In genomic region chr1:115642168-115643072, GRCh38 we compare ENCODE assay signal across 7 cellular contexts. TPM values are rescaled to one million over a fixed set of nuclear protein-coding genes. Genes with fewer than 3 reads are reported as not detected.
DNase-seq lines count a peak whose midpoint lies in the region; ATAC-seq, FAIRE-seq and TF ChIP-seq lines count a peak whose summit lies in the region.

No MANE protein-coding gene starts in this region.

- peak overlapping the region; percentile 81 for H3K9ac ChIP-seq in keratinocyte (ENCODE audit: control insufficient read depth, extremely low read depth, insufficient read depth, low read length)

- peak; percentile 66 for ATAC-seq in GM21423 (IDR thresholded peaks at IDR 0.05; ENCODE audit: unreplicated experiment)

- peaks cover 2% of the 10 kb centered on the region for H3K9me1 ChIP-seq in keratinocyte (ENCODE audit: control insufficient read depth, extremely low read depth, insufficient read depth, low read length)

- dilution Hi-C loops in keratinocyte (cut with MboI; ENCODE audit: extremely low pct_ligation_motif_present, low sequenced_read_pairs): no loop called here

- H3K36me3 ChIP-seq in brain microvascular endothelial cell (replicated peaks): no peaks in the 10 kb centered on the region
- H3K36me3 ChIP-seq in keratinocyte (ENCODE audit: control insufficient read depth in 2 of 2, extremely low read depth in 1 of 2, insufficient read depth in 2 of 2, low read length in 2 of 2): peaks cover 0 to 2% of the 10 kb centered on the region in 2 experiments

- DNase-seq in GM10248 (ENCODE audit: extremely low spot score) (peak; percentile 69), HK-2 (ENCODE audit: unreplicated experiment) (peak; percentile 70), RCC 7860 (ENCODE audit: low spot score) (peak; percentile 52), brain microvascular endothelial cell (peak; percentile 31), keratinocyte (ENCODE audit: low read depth, low spot score) (no peak)
- DNase-seq in stimulated activated CD4-positive, alpha-beta T cell treated with anti-CD3 and anti-CD28 coated beads, Interleukin-4, amount 100 ng/mL, for 24 hours: peak; percentile 12

- H3K27ac ChIP-seq in brain microvascular endothelial cell (no peak overlapping the region), keratinocyte (ENCODE audit: control insufficient read depth, insufficient read depth, low read length) (peak overlapping the region; percentile 73)

- H4K20me1 ChIP-seq in keratinocyte (ENCODE audit: control insufficient read depth, extremely low read depth, insufficient read depth, low read length): no peaks in the 10 kb centered on the region

- H3K79me2 ChIP-seq in keratinocyte (ENCODE audit: control insufficient read depth, insufficient read depth, low read length): peaks cover 46% of the 10 kb centered on the region

- H3K27me3 ChIP-seq in brain microvascular endothelial cell (replicated peaks): no peaks in the 10 kb centered on the region
- H3K27me3 ChIP-seq in keratinocyte (ENCODE audit: control insufficient read depth, extremely low read depth, insufficient read depth, low read length): no peaks in the 10 kb centered on the region

- peak overlapping the region; percentile 98 for H3K4me2 ChIP-seq in keratinocyte (ENCODE audit: control insufficient read depth, extremely low read depth, insufficient read depth, low read depth, low read length)

- peaks cover 27% of the 10 kb centered on the region for H3K4me1 ChIP-seq in keratinocyte (ENCODE audit: control insufficient read depth, extremely low read depth, insufficient read depth, low read length)

- CTCF ChIA-PET in GM10248 (lab: Yijun Ruan, JAX): interaction anchor here (1.6 to 1.8 kb wide), 4 partner anchors 36 to 83 kb away, joined by 3 to 5 read pairs (median 4); no protein-coding TSS in a partner anchor

- peak; percentile 11 for TF ChIP-seq CTCF in GM10248 (IDR thresholded peaks at IDR 0.05; ENCODE audit: control extremely low read depth, extremely low read depth, low read depth, missing control alignments)
- peak; percentile 34 for TF ChIP-seq CTCF in brain microvascular endothelial cell (IDR thresholded peaks at IDR 0.05; ENCODE audit: low read depth, low read length, missing control alignments)
- TF ChIP-seq CTCF in keratinocyte (optimal IDR thresholded peaks at IDR 0.05 in 1 of 3, IDR thresholded peaks at IDR 0.05 in 1 of 3, conservative IDR thresholded peaks at IDR 0.05 in 1 of 3; ENCODE audit: extremely low read depth in 1 of 3, insufficient read depth in 2 of 3, low read length in 3 of 3): peak; percentile 5 to 46 (median 12)

- no peak for FAIRE-seq in RCC 7860 (lab: Jason Lieb, UNC)
- no peak for FAIRE-seq in keratinocyte (lab: Jason Lieb, UNC)

- H3K4me3 ChIP-seq in brain microvascular endothelial cell (ENCODE audit: low read depth, low read length) (peak overlapping the region; percentile 76), keratinocyte (ENCODE audit: control insufficient read depth in 2 of 3, extremely low read depth in 1 of 3, insufficient read depth in 2 of 3, low read depth in 1 of 3, low read length in 3 of 3) (peak overlapping the region; percentile 73 to 90 (median 89))

- H2AFZ ChIP-seq in keratinocyte (ENCODE audit: control insufficient read depth, low read length): peak overlapping the region; percentile 74

- POLR2A ChIA-PET in GM10248 (lab: Yijun Ruan, JAX): no interaction called here

- in situ Hi-C loops in brain microvascular endothelial cell (cut with HindIII; ENCODE audit: low pct_ligation_motif_present, low sequenced_read_pairs): no loop called here

- no peaks in the 10 kb centered on the region for H3K9me3 ChIP-seq in keratinocyte (ENCODE audit: control insufficient read depth, low read depth, low read length)

RNA-seq across cellular contexts. Expression of gene VANGL1, which starts 0.7 kb away (rescaled TPM):
- 22.4 to 25.0 TPM (median 23.1 TPM) in 3 replicates for polyA plus RNA-seq in keratinocyte
- 21.7 TPM for polyA plus RNA-seq in keratinocyte (2011; ENCODE audit: low read depth)
- polyA plus RNA-seq in keratinocyte (2011; cell fraction: cytosol; rRNA removed): 11.0 and 14.0 TPM in 2 replicates
- polyA plus RNA-seq in keratinocyte (2011; cell fraction: nucleus; rRNA removed): 31.6 and 34.8 TPM in 2 replicates
- 9.3 and 24.1 TPM in 2 replicates for polyA plus RNA-seq in keratinocyte (2012; ENCODE audit: low replicate concordance)
- 36.4 to 62.2 TPM (median 39.0 TPM) in 3 replicates for polyA minus RNA-seq in keratinocyte
- 8.8 TPM for polyA minus RNA-seq in keratinocyte (2011; cell fraction: cytosol; rRNA and poly(A)+ RNA removed)
- polyA minus RNA-seq in keratinocyte (2011; cell fraction: nucleus; rRNA and poly(A)+ RNA removed): 26.9 and 64.1 TPM in 2 replicates
